ENCODE assay signal across 1 cellular context in the genomic region with DNA sequence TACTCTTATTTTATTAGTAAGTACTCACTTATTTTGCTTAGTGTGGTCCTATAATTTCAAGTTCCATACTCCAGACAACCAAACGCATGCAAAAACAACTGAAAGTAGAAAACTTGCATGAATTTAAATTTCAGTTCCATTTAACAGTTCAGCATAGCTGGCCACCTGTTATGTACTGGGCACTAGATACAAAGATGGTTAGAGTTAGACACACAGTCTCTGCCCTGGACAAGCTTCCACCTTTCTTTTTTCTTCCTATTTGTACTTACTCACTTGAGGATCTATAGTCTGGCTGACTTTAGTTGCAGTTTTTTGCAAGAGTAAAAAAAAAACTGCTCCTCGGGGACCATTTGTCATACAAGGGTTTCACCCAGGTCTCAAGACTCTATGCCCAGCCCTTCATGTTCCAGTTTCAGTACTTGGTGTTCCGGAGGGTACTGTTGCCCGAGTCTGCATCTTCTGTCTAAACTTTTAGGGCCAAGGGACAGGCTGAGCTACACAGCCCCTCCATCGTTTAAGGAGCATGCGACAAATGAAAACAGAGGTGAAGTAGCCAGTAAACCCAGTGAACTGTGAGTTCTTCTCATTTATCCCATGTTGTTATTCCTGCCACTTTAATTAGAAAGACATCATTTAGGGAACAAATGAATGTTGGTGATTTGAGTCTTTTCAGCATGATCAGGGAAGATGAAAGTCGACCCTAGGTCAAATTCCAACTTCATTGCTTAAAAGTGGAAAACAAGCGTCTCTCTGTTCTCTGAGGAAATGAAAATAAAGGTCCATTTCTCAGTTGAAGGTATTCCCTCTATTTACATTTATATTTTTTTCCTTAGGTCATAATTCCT.
TF ChIP-seq lines count a peak whose summit lies in the region.

No MANE protein-coding gene starts in this region.

TF ChIP-seq in GM12878, 131 proteins besides CTCF, POLR2A, EP300 and RAD21:
- TF ChIP-seq LARP7 (IDR thresholded peaks at IDR 0.05) = no peak
- TF ChIP-seq, protein P1, sequence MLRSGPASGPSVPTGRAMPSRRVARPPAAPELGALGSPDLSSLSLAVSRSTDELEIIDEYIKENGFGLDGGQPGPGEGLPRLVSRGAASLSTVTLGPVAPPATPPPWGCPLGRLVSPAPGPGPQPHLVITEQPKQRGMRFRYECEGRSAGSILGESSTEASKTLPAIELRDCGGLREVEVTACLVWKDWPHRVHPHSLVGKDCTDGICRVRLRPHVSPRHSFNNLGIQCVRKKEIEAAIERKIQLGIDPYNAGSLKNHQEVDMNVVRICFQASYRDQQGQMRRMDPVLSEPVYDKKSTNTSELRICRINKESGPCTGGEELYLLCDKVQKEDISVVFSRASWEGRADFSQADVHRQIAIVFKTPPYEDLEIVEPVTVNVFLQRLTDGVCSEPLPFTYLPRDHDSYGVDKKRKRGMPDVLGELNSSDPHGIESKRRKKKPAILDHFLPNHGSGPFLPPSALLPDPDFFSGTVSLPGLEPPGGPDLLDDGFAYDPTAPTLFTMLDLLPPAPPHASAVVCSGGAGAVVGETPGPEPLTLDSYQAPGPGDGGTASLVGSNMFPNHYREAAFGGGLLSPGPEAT (IDR thresholded peaks at IDR 0.05; ENCODE audit: low read depth) = no peak
- no peak for TF ChIP-seq ZNF217 (IDR thresholded peaks at IDR 0.05)
- TF ChIP-seq FOS (IDR thresholded peaks at IDR 0.05; ENCODE audit: borderline replicate concordance, extremely low read depth, insufficient read length) = no peak
- TF ChIP-seq, protein P2, sequence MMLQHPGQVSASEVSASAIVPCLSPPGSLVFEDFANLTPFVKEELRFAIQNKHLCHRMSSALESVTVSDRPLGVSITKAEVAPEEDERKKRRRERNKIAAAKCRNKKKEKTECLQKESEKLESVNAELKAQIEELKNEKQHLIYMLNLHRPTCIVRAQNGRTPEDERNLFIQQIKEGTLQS (IDR thresholded peaks at IDR 0.05; ENCODE audit: borderline replicate concordance, extremely low read depth, low read depth, low read length) = no peak
- no peak for TF ChIP-seq BHLHE40 (IDR thresholded peaks at IDR 0.05; ENCODE audit: borderline replicate concordance in 1 of 2, low read depth in 2 of 2, low read length in 1 of 2)
